In genomic region chr7:67453580-67453979, GRCh38 we compare ENCODE assay signal across 1 cellular context.
TF ChIP-seq lines count a peak whose summit lies in the region.

No MANE protein-coding gene starts in this region.

TF ChIP-seq in K562, 482 proteins besides CTCF, POLR2A, EP300 and RAD21 (continued from another document):
- no peak for TF ChIP-seq MBD1 (CRISPR knock-in tag; IDR thresholded peaks at IDR 0.05)
- no peak for TF ChIP-seq NR2C1 (IDR thresholded peaks at IDR 0.05)
- TF ChIP-seq NR2C1 (tag; IDR thresholded peaks at IDR 0.05), result no peak
- no peak for TF ChIP-seq ZFP91 (CRISPR knock-in tag; IDR thresholded peaks at IDR 0.05)
- TF ChIP-seq EGR1 (conservative IDR thresholded peaks at IDR 0.05), result no peak
- TF ChIP-seq AFF1 (IDR thresholded peaks at IDR 0.05; ENCODE audit: low read depth in 1 of 2, partially characterized antibody in 2 of 2), result peak in 1 of 2 experiments; percentile 60
- no peak for TF ChIP-seq SNAPC5 (CRISPR knock-in tag; IDR thresholded peaks at IDR 0.05)
- no peak for TF ChIP-seq ZKSCAN8 (CRISPR knock-in tag; IDR thresholded peaks at IDR 0.05)
- TF ChIP-seq SP1 (CRISPR knock-in tag; IDR thresholded peaks at IDR 0.05), result no peak
- 0 out of 2 replicates have a peak, but pooled peaks have one; percentile 16 for TF ChIP-seq SPI1 (IDR thresholded peaks at IDR 0.05; ENCODE audit: borderline replicate concordance, low read depth, low read length)
- no peak for TF ChIP-seq ZNF586 (CRISPR knock-in tag; conservative IDR thresholded peaks at IDR 0.05)
